In the genomic region with DNA sequence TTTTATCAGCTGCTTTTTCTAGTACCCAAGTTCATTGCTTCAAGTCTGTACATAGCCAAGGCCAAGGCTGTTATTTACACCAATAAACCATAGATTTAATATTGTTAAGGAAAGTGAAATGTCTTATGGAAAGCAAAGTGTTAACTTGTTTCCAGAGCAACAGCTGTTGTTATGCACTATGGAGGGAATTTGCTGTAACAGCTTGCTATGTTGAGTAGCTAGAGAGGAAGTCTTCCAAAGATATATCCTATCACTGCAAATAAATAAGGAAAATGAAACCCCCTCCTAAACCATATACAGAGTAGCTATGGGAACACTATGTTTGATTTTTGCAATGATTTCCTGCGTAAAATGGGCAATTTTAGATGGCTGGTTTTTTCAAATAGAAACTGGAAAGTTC, we compare ENCODE assay signal across 1 cellular context.
TF ChIP-seq lines count a peak whose summit lies in the region.

No MANE protein-coding gene starts in this region.

TF ChIP-seq in GM23338, 12 proteins besides CTCF, POLR2A, EP300 and RAD21 (continued from another document):
- no peak for TF ChIP-seq ZNF462 (CRISPR knock-in tag; IDR thresholded peaks at IDR 0.05)
- no peak for TF ChIP-seq EZH2phosphoT487 (IDR thresholded peaks at IDR 0.05; ENCODE audit: unreplicated experiment)
- TF ChIP-seq ZNF331 (CRISPR knock-in tag; IDR thresholded peaks at IDR 0.05; ENCODE audit: low read depth), result no peak
